In genomic region chr15:98420837-98421236, GRCh38 we compare ENCODE assay signal across 16 cellular contexts.
DNase-seq lines count a peak whose midpoint lies in the region; ATAC-seq and TF ChIP-seq lines count a peak whose summit lies in the region.
"Had no signal": no experiment of that assay in that cellular context is flagged by ENCODE, and none has a peak within 500 bp of the region (broad histone marks: within the 10 kb centered on the region; RNA-seq: fewer than 3 reads in every experiment).

No MANE protein-coding gene starts in this region.

- peaks cover 3% of the 10 kb centered on the region for H3K4me1 Mint-ChIP-seq in activated naive CD8-positive, alpha-beta T cell treated with anti-CD3 and anti-CD28 coated beads for 36 hours
- H3K4me1 Mint-ChIP-seq: activated naive CD8-positive, alpha-beta T cell treated with anti-CD3 and anti-CD28 coated beads, Interleukin-2, amount 50 U/mL, for 24 hours; activated T-helper 17 cell treated with anti-CD3 and anti-CD28 coated beads, Interleukin-2, amount 50 U/mL, for 72 hours had no signal

- 31 to 34% methylated on average over 8 of the region's 8 CpGs for WGBS in aorta, 2 donors

- DNase-seq in Right ventricle myocardium superior (peak; percentile 52), right atrium auricular region (ENCODE audit: low spot score) (no peak), epithelial cell of proximal tubule (ENCODE audit: low read depth) (no peak), omental fat pad (ENCODE audit: low spot score) (no peak), aorta (peak in 1 of 2 donors; percentile 76)
- no peak for DNase-seq in activated naive CD8-positive, alpha-beta T cell treated with anti-CD3 and anti-CD28 coated beads for 36 hours

- H3K27ac Mint-ChIP-seq in activated naive CD8-positive, alpha-beta T cell treated with anti-CD3 and anti-CD28 coated beads for 36 hours = no peak overlapping the region
- H3K27ac Mint-ChIP-seq: activated CD8-positive, alpha-beta memory T cell treated with anti-CD3 and anti-CD28 coated beads, Interleukin-2, amount 10 ng/mL, durations not matched to agents 7 days and 5 days; activated naive CD8-positive, alpha-beta T cell treated with anti-CD3 and anti-CD28 coated beads, Interleukin-2, amount 50 U/mL, for 24 hours; activated T-helper 17 cell treated with anti-CD3 and anti-CD28 coated beads, Interleukin-2, amount 50 U/mL, for 72 hours; CD14-positive monocyte; dendritic cell treated with granulocyte-macrophage colony-stimulating factor and Interleukin-4, amounts not matched to agents 40 ng/mL and 50 ng/mL, for 4 days; stimulated activated naive CD8-positive, alpha-beta T cell treated with anti-CD3 and anti-CD28 coated beads, Interleukin-15, Interleukin-2, amounts not matched to agents 100 ng/mL and 50 ng/mL, for 24 hours; T-cell had no signal

- H3K27me3 Mint-ChIP-seq in activated naive CD8-positive, alpha-beta T cell treated with anti-CD3 and anti-CD28 coated beads for 36 hours = peaks cover 53% of the 10 kb centered on the region

- TF ChIP-seq CTCF in right atrium auricular region (IDR thresholded peaks at IDR 0.05) (no peak), epithelial cell of proximal tubule (conservative IDR thresholded peaks at IDR 0.05; ENCODE audit: low read depth, low read length) (no peak), omental fat pad (IDR thresholded peaks at IDR 0.05) (no peak)

- no peaks in the 10 kb centered on the region for H3K36me3 Mint-ChIP-seq in activated naive CD8-positive, alpha-beta T cell treated with anti-CD3 and anti-CD28 coated beads for 36 hours
- H3K36me3 Mint-ChIP-seq: activated CD8-positive, alpha-beta memory T cell treated with anti-CD3 and anti-CD28 coated beads, Interleukin-2, amount 10 ng/mL, durations not matched to agents 7 days and 5 days; CD14-positive monocyte; T-cell had no signal

- peaks cover 0 to 17% of the 10 kb centered on the region in 2 donors for H3K4me1 ChIP-seq in right atrium auricular region
- no peaks in the 10 kb centered on the region for H3K4me1 ChIP-seq in aorta (ENCODE audit: control insufficient read depth in 1 of 2, insufficient read depth in 2 of 2, low read length in 2 of 2)
- H3K4me1 ChIP-seq: uterus had no signal

- H3K27me3 ChIP-seq in right atrium auricular region (peaks cover 8 to 10% of the 10 kb centered on the region in 2 donors), aorta (ENCODE audit: control insufficient read depth in 1 of 2, insufficient read depth in 2 of 2, low read length in 1 of 2) (peaks cover 0 to 2% of the 10 kb centered on the region in 2 donors)
- H3K27me3 ChIP-seq: uterus had no signal

- H3K36me3 ChIP-seq in right atrium auricular region = no peaks in the 10 kb centered on the region
- no peaks in the 10 kb centered on the region for H3K36me3 ChIP-seq in aorta (ENCODE audit: control insufficient read depth in 1 of 2, insufficient read depth in 2 of 2, low read length in 1 of 2)
- H3K36me3 ChIP-seq: uterus had no signal

- H3K27ac ChIP-seq in right atrium auricular region (no peak overlapping the region), aorta (ENCODE audit: low read depth in 1 of 2, low read length in 2 of 2) (no peak overlapping the region)
- H3K27ac ChIP-seq: uterus had no signal

- H3K4me3 ChIP-seq in right atrium auricular region (peak overlapping the region in 1 of 2 donors; percentile 33), epithelial cell of proximal tubule (ENCODE audit: low read depth, low read length) (peak overlapping the region; percentile 54), aorta (ENCODE audit: low read length in 2 of 2) (no peak overlapping the region)

- ATAC-seq in Right ventricle myocardium superior (ENCODE audit: poor library complexity) (peak; percentile 39), omental fat pad (ENCODE audit: low FRiP score) (peak; percentile 54), aorta (ENCODE audit: low FRiP score) (peak; percentile 8), GM21529 (IDR thresholded peaks at IDR 0.05; ENCODE audit: unreplicated experiment) (no peak), esophagus mucosa (no peak)

- no peaks in the 10 kb centered on the region for H3K9me3 ChIP-seq in right atrium auricular region
- H3K9me3 ChIP-seq in aorta (ENCODE audit: control insufficient read depth, low read length) = no peaks in the 10 kb centered on the region
- H3K9me3 ChIP-seq: uterus had no signal

- no peak overlapping the region for H3K4me3 Mint-ChIP-seq in activated naive CD8-positive, alpha-beta T cell treated with anti-CD3 and anti-CD28 coated beads for 36 hours
- H3K4me3 Mint-ChIP-seq: activated CD8-positive, alpha-beta memory T cell treated with anti-CD3 and anti-CD28 coated beads, Interleukin-2, amount 10 ng/mL, durations not matched to agents 7 days and 5 days; activated naive CD8-positive, alpha-beta T cell treated with anti-CD3 and anti-CD28 coated beads, Interleukin-2, amount 50 U/mL, for 24 hours; activated T-helper 17 cell treated with anti-CD3 and anti-CD28 coated beads, Interleukin-2, amount 50 U/mL, for 72 hours; stimulated activated naive CD8-positive, alpha-beta T cell treated with anti-CD3 and anti-CD28 coated beads, Interleukin-15, Interleukin-2, amounts not matched to agents 100 ng/mL and 50 ng/mL, for 24 hours had no signal

- intact Hi-C loops in Right ventricle myocardium superior (cut with DNase I) = loop anchor here (2.0 to 10.0 kb wide), 2 partner anchors 110 to 516 kb away; no protein-coding TSS in a partner anchor
- intact Hi-C loops in aorta (cut with DNase I) = loop anchor here (1.0 to 10.0 kb wide), 5 partner anchors 110 to 516 kb away; partner anchors contain the start of gene ARRDC4 (in 1 of the 2)

- no peaks in the 10 kb centered on the region for H3K9me3 Mint-ChIP-seq in activated naive CD8-positive, alpha-beta T cell treated with anti-CD3 and anti-CD28 coated beads for 36 hours
- H3K9me3 Mint-ChIP-seq: activated naive CD8-positive, alpha-beta T cell treated with anti-CD3 and anti-CD28 coated beads, Interleukin-2, amount 50 U/mL, for 24 hours; activated T-helper 17 cell treated with anti-CD3 and anti-CD28 coated beads, Interleukin-2, amount 50 U/mL, for 72 hours; dendritic cell treated with granulocyte-macrophage colony-stimulating factor and Interleukin-4, amounts not matched to agents 40 ng/mL and 50 ng/mL, for 4 days; stimulated activated naive CD8-positive, alpha-beta T cell treated with anti-CD3 and anti-CD28 coated beads, Interleukin-15, Interleukin-2, amounts not matched to agents 100 ng/mL and 50 ng/mL, for 24 hours; T-cell had no signal

Comparison
In these comparisons a context has a peak if more than half of its experiments do, and no peak if none do; other contexts are left out.
1. ATAC-seq: peak in Right ventricle myocardium superior (single experiment), omental fat pad (single experiment) and aorta (single experiment); none in GM21529 (single experiment) and esophagus mucosa (single experiment).